ENCODE assay signal across 1 cellular context in genomic region chr2:157930728-157931127, GRCh38.
TF ChIP-seq lines count a peak whose summit lies in the region.

No MANE protein-coding gene starts in this region.

TF ChIP-seq in K562, 482 proteins besides CTCF, POLR2A, EP300 and RAD21:
- TF ChIP-seq FOXP4 (CRISPR knock-in tag; IDR thresholded peaks at IDR 0.05; ENCODE audit: borderline replicate concordance) (no peak), MLLT1 (IDR thresholded peaks at IDR 0.05) (no peak), ZKSCAN8 (CRISPR knock-in tag; IDR thresholded peaks at IDR 0.05) (no peak), GTF2E2 (tag; IDR thresholded peaks at IDR 0.05) (0 out of 2 replicates have a peak, but pooled peaks have one; percentile 42), THAP7 (CRISPR knock-in tag; IDR thresholded peaks at IDR 0.05) (no peak)
